ENCODE assay signal across 1 cellular context in genomic region chr15:85762039-85762755, GRCh38.
TF ChIP-seq lines count a peak whose summit lies in the region.

No MANE protein-coding gene starts in this region.

TF ChIP-seq in GM23338, 12 proteins besides CTCF, POLR2A, EP300 and RAD21 (continued from another document):
- no peak for TF ChIP-seq ZNF462 (CRISPR knock-in tag; IDR thresholded peaks at IDR 0.05)
- no peak for TF ChIP-seq EZH2 (IDR thresholded peaks at IDR 0.05; ENCODE audit: low read depth, unreplicated experiment)
- TF ChIP-seq ETS1 (IDR thresholded peaks at IDR 0.05), result no peak
- no peak for TF ChIP-seq REST (IDR thresholded peaks at IDR 0.05; ENCODE audit: unreplicated experiment)
- TF ChIP-seq NANOG (IDR thresholded peaks at IDR 0.05; ENCODE audit: borderline replicate concordance), result no peak
- no peak for TF ChIP-seq EZH2phosphoT487 (IDR thresholded peaks at IDR 0.05; ENCODE audit: unreplicated experiment)
TF ChIP-seq in GM23338: peak in this region for 0.
